In the genomic region with DNA sequence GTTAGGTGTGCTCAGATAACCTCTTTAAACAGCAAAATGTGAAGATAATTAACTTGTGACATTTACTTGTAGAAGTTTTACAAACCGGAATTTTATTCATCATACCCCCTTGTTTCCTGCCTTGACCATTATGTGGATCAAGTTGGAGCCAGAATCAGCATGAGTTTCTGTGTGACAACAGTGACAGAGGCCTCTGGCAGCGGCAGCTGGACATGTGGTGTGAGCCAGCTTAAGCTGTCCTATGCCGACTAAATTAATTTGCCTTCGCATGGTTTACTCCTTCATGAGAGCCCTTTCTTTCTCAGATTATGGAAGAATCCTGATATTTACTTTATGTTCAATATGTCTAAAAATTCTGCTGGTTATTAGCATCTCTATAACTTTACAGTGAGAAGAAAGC, we compare ENCODE assay signal across 21 cellular contexts.
"Had no signal": no experiment of that assay in that cellular context is flagged by ENCODE, and none has a peak within 500 bp of the region (broad histone marks: within the 10 kb centered on the region; RNA-seq: fewer than 3 reads in every experiment).

No MANE protein-coding gene starts in this region.

- H3K27ac ChIP-seq: esophagus squamous epithelium, hepatocyte, neutrophil, pancreas, spleen, thoracic aorta, upper lobe of left lung had no signal

- DNase-seq: activated CD4-positive, alpha-beta T cell treated with anti-CD3 and anti-CD28 coated beads, Interleukin-2, amount 50 U/mL, for 4 hours; activated effector memory CD4-positive, alpha-beta T cell treated with anti-CD3 and anti-CD28 coated beads, Interleukin-2, amount 50 U/mL, for 16 hours; activated naive CD4-positive, alpha-beta T cell treated with anti-CD3 and anti-CD28 coated beads, Interleukin-2, amount 50 U/mL, for 16 hours; activated T-cell treated with anti-CD3 and anti-CD28 coated beads, Interleukin-2, amount 50 U/mL, for 72 hours; aorta; cerebellar nuclear complex; effector memory CD4-positive, alpha-beta T cell; esophagus squamous epithelium; left cardiac atrium; mesenchymal stem cell; mucosa of descending colon; naive thymus-derived CD4-positive, alpha-beta T cell; pancreas; spleen; stimulated activated CD4-positive, alpha-beta T cell treated with anti-CD3 and anti-CD28 coated beads, Interleukin-4, amount 100 ng/mL, for 4 hours; upper lobe of left lung had no signal

- H3K4me2 ChIP-seq: hepatocyte had no signal

- H3K4me3 ChIP-seq: esophagus squamous epithelium, hepatocyte, mucosa of descending colon, pancreas, spleen, thoracic aorta, upper lobe of left lung had no signal

- H3K79me2 ChIP-seq: hepatocyte had no signal

- H3K9me3 ChIP-seq: neutrophil, pancreas, upper lobe of left lung had no signal

- FAIRE-seq: bronchial epithelial cell, endothelial cell of umbilical vein, pancreas had no signal

- H3K36me3 ChIP-seq: esophagus squamous epithelium, neutrophil, pancreas, spleen, thoracic aorta, upper lobe of left lung had no signal

- H3K27me3 ChIP-seq: esophagus squamous epithelium, hepatocyte, neutrophil, pancreas, spleen, upper lobe of left lung had no signal

- H3K4me1 ChIP-seq: esophagus squamous epithelium, spleen, upper lobe of left lung had no signal

- H2AFZ ChIP-seq: hepatocyte had no signal
